Comparison of ENCODE assay signal across 10 cellular contexts in the genomic region with DNA sequence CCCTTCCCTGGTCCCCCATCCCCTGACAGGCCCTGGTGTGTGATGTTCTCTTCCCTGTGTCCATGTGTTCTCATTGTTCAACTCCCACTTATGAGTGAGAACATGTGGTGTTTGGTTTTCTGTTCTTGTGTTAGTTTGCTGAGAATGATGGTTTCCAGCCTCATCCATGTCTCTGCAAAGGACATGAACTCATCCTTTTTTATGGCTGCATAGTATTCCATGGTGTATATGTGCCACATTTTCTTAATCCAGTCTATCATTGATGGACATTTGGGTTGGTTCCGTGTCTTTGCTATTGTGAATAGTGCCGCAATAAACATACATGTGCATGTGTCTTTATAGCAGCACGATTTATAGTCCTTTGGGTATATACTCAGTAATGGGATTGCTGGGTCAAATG. TPM values are rescaled to one million over a fixed set of nuclear protein-coding genes. Genes with fewer than 3 reads are reported as not detected.
"Had no signal": no experiment of that assay in that cellular context is flagged by ENCODE, and none has a peak within 500 bp of the region (broad histone marks: within the 10 kb centered on the region; RNA-seq: fewer than 3 reads in every experiment).

No MANE protein-coding gene starts in this region.

RNA-seq across cellular contexts. Expression of a gene that starts 10.2 kb away (rescaled TPM):
- total RNA-seq: OCI-LY7, PC-3, Peyer's patch, Right ventricle myocardium inferior, Right ventricle myocardium superior, RPMI7951, SJCRH30, SK-MEL-5, T-cell had no signal
- polyA plus RNA-seq: SK-N-SH had no signal

RNA-seq across cellular contexts. Expression of a gene that starts 23.7 kb away (rescaled TPM):
- total RNA-seq: OCI-LY7, PC-3, Peyer's patch, Right ventricle myocardium inferior, Right ventricle myocardium superior, RPMI7951, SJCRH30, SK-MEL-5, T-cell had no signal
- polyA plus RNA-seq: SK-N-SH had no signal
